15 cellular contexts compared by ENCODE assay signal in the genomic region with DNA sequence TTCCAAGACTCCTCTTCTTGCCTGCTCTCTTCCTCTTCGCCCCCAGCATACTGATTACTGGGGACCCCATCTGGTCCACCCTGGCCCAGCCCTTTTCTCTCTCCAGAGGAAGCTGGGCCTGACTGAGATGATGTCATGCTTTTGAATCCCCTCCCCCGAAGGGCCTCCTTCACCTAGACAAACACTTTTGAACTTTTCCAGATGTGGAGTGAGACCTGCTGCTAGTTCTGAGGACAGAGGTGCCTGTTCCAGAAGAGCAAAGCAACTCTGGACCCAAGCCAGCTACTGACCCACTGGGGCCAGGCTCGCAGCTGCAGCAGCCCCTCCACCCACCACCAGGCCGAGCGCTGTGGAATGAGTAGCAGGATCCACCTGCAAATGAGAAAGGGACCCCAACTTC. TPM values are rescaled to one million over a fixed set of nuclear protein-coding genes. Genes with fewer than 3 reads are reported as not detected.
A peak's percentile ranks its signal among the peaks of the same experiment; 100 is the strongest.
DNase-seq lines count a peak whose midpoint lies in the region; ATAC-seq and TF ChIP-seq lines count a peak whose summit lies in the region.
"Had no signal": no experiment of that assay in that cellular context is flagged by ENCODE, and none has a peak within 500 bp of the region (broad histone marks: within the 10 kb centered on the region; RNA-seq: fewer than 3 reads in every experiment).

No MANE protein-coding gene starts in this region.

- H3K36me3 ChIP-seq in KOPT-K1 (ENCODE audit: insufficient read depth, low read length) = no peaks in the 10 kb centered on the region
- no peaks in the 10 kb centered on the region for H3K36me3 ChIP-seq in endodermal cell (ENCODE audit: control insufficient read depth, insufficient read depth, low read length)
- H3K36me3 ChIP-seq in subcutaneous abdominal adipose tissue (ENCODE audit: control insufficient read depth in 5 of 5, insufficient read depth in 5 of 5, low read length in 5 of 5) = peaks cover 0 to 22% (median 16%) of the 10 kb centered on the region in 5 donors

- no peaks in the 10 kb centered on the region for H3K36me3 Mint-ChIP-seq in endodermal cell (ENCODE audit: low read depth)

- no peak overlapping the region for H3K27ac Mint-ChIP-seq in endodermal cell

- H3K4me1 Mint-ChIP-seq in endodermal cell = peaks cover 4% of the 10 kb centered on the region

- no peaks in the 10 kb centered on the region for H3K9me3 ChIP-seq in KOPT-K1 (ENCODE audit: insufficient read depth, low read length, poor library complexity, severe bottlenecking)
- H3K9me3 ChIP-seq in endodermal cell (ENCODE audit: control insufficient read depth, low read length) = no peaks in the 10 kb centered on the region
- H3K9me3 ChIP-seq in subcutaneous abdominal adipose tissue (ENCODE audit: control insufficient read depth in 5 of 5, low read length in 5 of 5) = no peaks in the 10 kb centered on the region

- H3K9ac ChIP-seq in endodermal cell (ENCODE audit: extremely low read depth, low read length, poor library complexity, severe bottlenecking) (no peak overlapping the region), subcutaneous abdominal adipose tissue (ENCODE audit: low read length in 5 of 5) (no peak overlapping the region)

- WGBS in endodermal cell (ENCODE audit: insufficient coverage in 1 of 2, insufficient read length in 1 of 2), 2 experiments = 96 to 100% methylated on average over 2 to 5 of the region's 5 CpGs

- no peak overlapping the region for H3K4me3 ChIP-seq in endodermal cell (ENCODE audit: low read length)
- H3K4me3 ChIP-seq in subcutaneous abdominal adipose tissue (ENCODE audit: low read depth in 1 of 5, low read length in 5 of 5) = no peak overlapping the region

- no peak overlapping the region for H3K4me3 Mint-ChIP-seq in endodermal cell

- peaks cover 13% of the 10 kb centered on the region for H3K27me3 Mint-ChIP-seq in endodermal cell (ENCODE audit: insufficient read depth)

- ATAC-seq in HG03280 (IDR thresholded peaks at IDR 0.05; ENCODE audit: unreplicated experiment) = no peak

- H3K4me1 ChIP-seq in endodermal cell (ENCODE audit: control insufficient read depth, insufficient read depth, low read length) = no peaks in the 10 kb centered on the region
- peaks cover 8 to 87% (median 53%) of the 10 kb centered on the region in 5 donors for H3K4me1 ChIP-seq in subcutaneous abdominal adipose tissue (ENCODE audit: control insufficient read depth in 5 of 5, insufficient read depth in 5 of 5, low read length in 5 of 5)

- H3K27ac ChIP-seq in KOPT-K1 (ENCODE audit: low read depth, low read length, poor library complexity, severe bottlenecking) = peak overlapping the region; percentile 35
- H3K27ac ChIP-seq in endodermal cell (ENCODE audit: low read depth, low read length) = no peak overlapping the region
- H3K27ac ChIP-seq in subcutaneous abdominal adipose tissue (ENCODE audit: low read depth, low read length) = peak overlapping the region; percentile 51

- peak; percentile 33 for TF ChIP-seq CTCF in endodermal cell (conservative IDR thresholded peaks at IDR 0.05)

- DNase-seq in endodermal cell (no peak), islet precursor cell (peak; percentile 50), NCI-H1105 treated with DMSO at 0.1 percent for 48 hours (lab: John Stamatoyannopoulos, UW) (no peak), SK-N-DZ (ENCODE audit: low spot score) (no peak)
- DNase-seq: C1 segment of cervical spinal cord, DMS 273 treated with DMSO at 0.1 percent for 48 hours, IMR-90, NCI-H187, NCI-H526 treated with DMSO at 0.1 percent for 48 hours, SIG-M5 had no signal

- H3K27me3 ChIP-seq in endodermal cell (ENCODE audit: control insufficient read depth, insufficient read depth, low read length, poor library complexity, severe bottlenecking) (no peaks in the 10 kb centered on the region), subcutaneous abdominal adipose tissue (ENCODE audit: control insufficient read depth in 5 of 5, insufficient read depth in 4 of 5, low read length in 5 of 5) (peaks cover 0 to 3% (median 0%) of the 10 kb centered on the region in 5 donors)

- no peaks in the 10 kb centered on the region for H3K9me3 Mint-ChIP-seq in endodermal cell

RNA-seq across cellular contexts. Expression of a gene that starts 8.4 kb away (rescaled TPM):
- total RNA-seq in endodermal cell = 1 to 10 TPM; 1.6 to 6.9 TPM
- 1.2 TPM for polyA plus RNA-seq in endodermal cell (2013, experiment 1 of 2)
- polyA plus RNA-seq in endodermal cell (2013, experiment 2 of 2) = 0.99 TPM
- polyA plus RNA-seq in SK-N-DZ (2014; cell fraction: cytosol; rRNA removed) = not detected in 2 replicates
- polyA plus RNA-seq in SK-N-DZ (2014; cell fraction: nucleus; rRNA removed) = 0.01 TPM in 1 of 2 replicates, not detected in the other
- total RNA-seq: A673, Daoy, IMR-90 had no signal
